Comparison of ENCODE assay signal across 17 cellular contexts in the genomic region with DNA sequence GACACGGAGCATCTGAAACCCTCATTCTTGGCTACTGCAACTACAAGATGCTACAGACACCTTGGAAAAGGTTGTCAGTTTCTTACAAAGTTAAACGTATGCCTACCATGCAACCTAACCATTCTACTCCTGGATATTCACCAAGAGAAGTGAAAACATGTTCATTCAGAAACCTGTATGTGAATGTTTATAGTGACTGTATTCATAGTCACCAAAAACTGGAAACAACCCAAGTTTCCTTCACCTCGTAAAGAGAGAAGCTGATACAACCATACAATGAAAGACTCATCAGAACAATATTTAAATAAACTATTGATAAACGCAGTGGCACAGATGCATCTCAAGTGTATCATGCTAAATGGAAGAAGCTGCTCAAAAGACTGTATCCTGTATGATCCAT. TPM values are rescaled to one million over a fixed set of nuclear protein-coding genes. Genes with fewer than 3 reads are reported as not detected.
DNase-seq lines count a peak whose midpoint lies in the region; ATAC-seq, FAIRE-seq and TF ChIP-seq lines count a peak whose summit lies in the region.
"Had no signal": no experiment of that assay in that cellular context is flagged by ENCODE, and none has a peak within 500 bp of the region (broad histone marks: within the 10 kb centered on the region; RNA-seq: fewer than 3 reads in every experiment).

No MANE protein-coding gene starts in this region.

- no peaks in the 10 kb centered on the region for H3K9me3 Mint-ChIP-seq in activated CD4-positive, alpha-beta T cell treated with anti-CD3 and anti-CD28 coated beads for 36 hours (ENCODE audit: low read depth)
- H3K9me3 Mint-ChIP-seq in natural killer cell treated with Interleukin-12 subunit alpha and Interleukin-12 subunit beta and Interleukin-15 and Interleukin-18, amount 100 ng/mL, for 72 hours: no peaks in the 10 kb centered on the region
- H3K9me3 Mint-ChIP-seq: CD4-positive, alpha-beta memory T cell; IgD-negative memory B cell had no signal

- peak; percentile 28 for ATAC-seq in activated CD4-positive, alpha-beta T cell treated with anti-CD3 and anti-CD28 coated beads for 36 hours
- peak; percentile 35 for ATAC-seq in PC-3
- ATAC-seq in natural killer cell treated with Interleukin-12 subunit alpha and Interleukin-12 subunit beta and Interleukin-15 and Interleukin-18, amount 100 ng/mL, for 72 hours: no peak
- ATAC-seq: HCT116 had no signal

- H3K27me3 ChIP-seq in BLaER1 treated with 17β-estradiol and CSF1 and Interleukin-3, amounts not matched to agents 10 nM and 100 nM: peaks cover 52 to 91% (median 79%) of the 10 kb centered on the region in 11 experiments
- no peaks in the 10 kb centered on the region for H3K27me3 ChIP-seq in PC-3 (ENCODE audit: low read length)

- H3K4me2 ChIP-seq in BLaER1 treated with 17β-estradiol and CSF1 and Interleukin-3, amounts not matched to agents 10 nM and 100 nM: peak overlapping the region in 7 of 11 experiments; percentile 91 to 98 (median 94); a peak in 9 of 22 replicates
- H3K4me2 ChIP-seq in PC-3 (ENCODE audit: low read length): no peak overlapping the region

- no peaks in the 10 kb centered on the region for H3K9me2 ChIP-seq in PC-3 (replicated peaks; ENCODE audit: low read length)

- no peaks in the 10 kb centered on the region for H3K27me3 Mint-ChIP-seq in activated CD4-positive, alpha-beta T cell treated with anti-CD3 and anti-CD28 coated beads for 36 hours
- no peaks in the 10 kb centered on the region for H3K27me3 Mint-ChIP-seq in natural killer cell treated with Interleukin-12 subunit alpha and Interleukin-12 subunit beta and Interleukin-15 and Interleukin-18, amount 100 ng/mL, for 72 hours
- H3K27me3 Mint-ChIP-seq: CD4-positive, alpha-beta memory T cell; IgD-negative memory B cell had no signal

- H3K27ac ChIP-seq in BLaER1 treated with 17β-estradiol and CSF1 and Interleukin-3, amounts not matched to agents 10 nM and 100 nM: no peak overlapping the region
- no peak overlapping the region for H3K27ac ChIP-seq in PC-3 (ENCODE audit: low read length)
- H3K27ac ChIP-seq: 22Rv1, GM23248 had no signal

- peaks cover 40% of the 10 kb centered on the region for H3K4me1 Mint-ChIP-seq in activated CD4-positive, alpha-beta T cell treated with anti-CD3 and anti-CD28 coated beads for 36 hours
- peaks cover 39 to 47% of the 10 kb centered on the region in 2 donors for H3K4me1 Mint-ChIP-seq in natural killer cell treated with Interleukin-12 subunit alpha and Interleukin-12 subunit beta and Interleukin-15 and Interleukin-18, amount 100 ng/mL, for 72 hours (ENCODE audit: low read depth in 2 of 2)

- DNase-seq in activated CD4-positive, alpha-beta T cell treated with anti-CD3 and anti-CD28 coated beads for 36 hours: no peak
- no peak for DNase-seq in activated CD4-positive, alpha-beta T cell treated with anti-CD3 and anti-CD28 coated beads for 4 hours
- peak; percentile 44 for DNase-seq in PC-3
- no peak for DNase-seq in natural killer cell treated with Interleukin-12 subunit alpha and Interleukin-12 subunit beta and Interleukin-15 and Interleukin-18, amount 100 ng/mL, for 72 hours (ENCODE audit: low spot score)
- DNase-seq in NCI-H526 (lab: John Stamatoyannopoulos, UW): no peak
- DNase-seq in RCC 7860 (ENCODE audit: low spot score): no peak
- DNase-seq in mesenteric fat pad (ENCODE audit: low spot score): no peak
- DNase-seq: AML-193; C1 segment of cervical spinal cord; CD4-positive, alpha-beta memory T cell; DMS79; GM23248 had no signal

- no peak overlapping the region for H3K9ac ChIP-seq in BLaER1 treated with 17β-estradiol and CSF1 and Interleukin-3, amounts not matched to agents 10 nM and 100 nM
- no peak overlapping the region for H3K9ac ChIP-seq in PC-3 (ENCODE audit: low read length)
- H3K9ac ChIP-seq: GM23248 had no signal

- H3K36me3 ChIP-seq in BLaER1 treated with 17β-estradiol and CSF1 and Interleukin-3, amounts not matched to agents 10 nM and 100 nM: peaks cover 0 to 15% (median 1%) of the 10 kb centered on the region in 11 experiments; a peak in 7 of 22 replicates
- H3K36me3 ChIP-seq in PC-3 (ENCODE audit: low read depth, low read length): no peaks in the 10 kb centered on the region

- CTCF ChIA-PET in activated CD4-positive, alpha-beta T cell treated with anti-CD3 and anti-CD28 coated beads for 36 hours (lab: Charles Lee): interaction anchor here (0.8 kb wide), 1 partner anchor 118 kb away, joined by 3 read pairs; no protein-coding TSS in a partner anchor
- CTCF ChIA-PET in PC-3 (lab: Charles Lee): no interaction called here

- no peak overlapping the region for H3K27ac Mint-ChIP-seq in activated CD4-positive, alpha-beta T cell treated with anti-CD3 and anti-CD28 coated beads for 36 hours
- H3K27ac Mint-ChIP-seq in natural killer cell treated with Interleukin-12 subunit alpha and Interleukin-12 subunit beta and Interleukin-15 and Interleukin-18, amount 100 ng/mL, for 72 hours: peak overlapping the region; percentile 24 to 58

- H3F3A ChIP-seq in PC-3 (ENCODE audit: low read length, unreplicated experiment): no peaks in the 10 kb centered on the region

- H3K9me3 ChIP-seq in BLaER1 treated with 17β-estradiol and CSF1 and Interleukin-3, amounts not matched to agents 10 nM and 100 nM (replicated peaks in 1 of 11): no peaks in the 10 kb centered on the region
- H3K9me3 ChIP-seq in PC-3 (ENCODE audit: low read length): no peaks in the 10 kb centered on the region

- TF ChIP-seq CTCF in PC-3 (conservative IDR thresholded peaks at IDR 0.05; ENCODE audit: low read depth, low read length): no peak

- BruUV-seq in PC-3 (replicated peaks; lab: Mats Ljungman, UMichigan): no TSS peak

- H2AFZ ChIP-seq in PC-3 (ENCODE audit: low read length): no peak overlapping the region
- H2AFZ ChIP-seq: GM23248 had no signal

- no peaks in the 10 kb centered on the region for H3K79me2 ChIP-seq in PC-3 (ENCODE audit: low read length)

- H4K20me1 ChIP-seq in BLaER1 treated with 17β-estradiol and CSF1 and Interleukin-3, amounts not matched to agents 10 nM and 100 nM: peaks cover 0 to 58% (median 39%) of the 10 kb centered on the region in 11 experiments; a peak in 17 of 22 replicates
- H4K20me1 ChIP-seq in PC-3 (ENCODE audit: low read length): no peaks in the 10 kb centered on the region

- POLR2A ChIA-PET in activated CD4-positive, alpha-beta T cell treated with anti-CD3 and anti-CD28 coated beads for 36 hours (lab: Charles Lee): no interaction called here
- POLR2A ChIA-PET in PC-3 (lab: Charles Lee; ENCODE audit: unreplicated experiment): no interaction called here

- no peak overlapping the region for H3K4me3 ChIP-seq in BLaER1 treated with 17β-estradiol and CSF1 and Interleukin-3, amounts not matched to agents 10 nM and 100 nM
- H3K4me3 ChIP-seq in PC-3 (ENCODE audit: low read length): no peak overlapping the region
- H3K4me3 ChIP-seq: GM23248 had no signal

- H3K4me3 Mint-ChIP-seq in activated CD4-positive, alpha-beta T cell treated with anti-CD3 and anti-CD28 coated beads for 36 hours: no peak overlapping the region
- H3K4me3 Mint-ChIP-seq in natural killer cell treated with Interleukin-12 subunit alpha and Interleukin-12 subunit beta and Interleukin-15 and Interleukin-18, amount 100 ng/mL, for 72 hours: no peak overlapping the region
- H3K4me3 Mint-ChIP-seq: CD4-positive, alpha-beta memory T cell; IgD-negative memory B cell had no signal

- peaks cover 43 to 65% (median 59%) of the 10 kb centered on the region in 10 experiments for H3K4me1 ChIP-seq in BLaER1 treated with 17β-estradiol and CSF1 and Interleukin-3, amounts not matched to agents 10 nM and 100 nM
- no peaks in the 10 kb centered on the region for H3K4me1 ChIP-seq in PC-3 (ENCODE audit: insufficient read depth, low read length)

- intact Hi-C loops in activated CD4-positive, alpha-beta T cell treated with anti-CD3 and anti-CD28 coated beads for 36 hours (cut with DNase I, micrococcal nuclease): no loop called here
- intact Hi-C loops in PC-3 (cut with micrococcal nuclease): no loop called here

- FAIRE-seq in RCC 7860 (lab: Jason Lieb, UNC): no peak
- FAIRE-seq: H54 had no signal

- H3K36me3 Mint-ChIP-seq in activated CD4-positive, alpha-beta T cell treated with anti-CD3 and anti-CD28 coated beads for 36 hours (ENCODE audit: low read depth): peaks cover 14% of the 10 kb centered on the region
- H3K36me3 Mint-ChIP-seq in natural killer cell treated with Interleukin-12 subunit alpha and Interleukin-12 subunit beta and Interleukin-15 and Interleukin-18, amount 100 ng/mL, for 72 hours: no peaks in the 10 kb centered on the region

RNA-seq across cellular contexts. Expression of a gene that starts 55.4 kb away (rescaled TPM):
- total RNA-seq in activated CD4-positive, alpha-beta T cell treated with anti-CD3 and anti-CD28 coated beads for 36 hours: 10 to 100 TPM; 15.9 to 19.4 TPM
- total RNA-seq in PC-3 (2014; rRNA removed) (26.1 and 33.0 TPM in 2 replicates), mesenteric fat pad (25.3 TPM)
- 10 to 100 TPM; 33.1 to 43.7 TPM for total RNA-seq in natural killer cell treated with Interleukin-12 subunit alpha and Interleukin-12 subunit beta and Interleukin-15 and Interleukin-18, amount 100 ng/mL, for 72 hours

Comparison
In these comparisons a context has a peak if more than half of its experiments do, and no peak if none do; other contexts are left out.
1. ATAC-seq: peak in activated CD4-positive, alpha-beta T cell treated with anti-CD3 and anti-CD28 coated beads for 36 hours (single experiment) and PC-3 (single experiment); none in natural killer cell treated with Interleukin-12 subunit alpha and Interleukin-12 subunit beta and Interleukin-15 and Interleukin-18, amount 100 ng/mL, for 72 hours (0 of 2).